8 cellular contexts compared by ENCODE assay signal in the genomic region with DNA sequence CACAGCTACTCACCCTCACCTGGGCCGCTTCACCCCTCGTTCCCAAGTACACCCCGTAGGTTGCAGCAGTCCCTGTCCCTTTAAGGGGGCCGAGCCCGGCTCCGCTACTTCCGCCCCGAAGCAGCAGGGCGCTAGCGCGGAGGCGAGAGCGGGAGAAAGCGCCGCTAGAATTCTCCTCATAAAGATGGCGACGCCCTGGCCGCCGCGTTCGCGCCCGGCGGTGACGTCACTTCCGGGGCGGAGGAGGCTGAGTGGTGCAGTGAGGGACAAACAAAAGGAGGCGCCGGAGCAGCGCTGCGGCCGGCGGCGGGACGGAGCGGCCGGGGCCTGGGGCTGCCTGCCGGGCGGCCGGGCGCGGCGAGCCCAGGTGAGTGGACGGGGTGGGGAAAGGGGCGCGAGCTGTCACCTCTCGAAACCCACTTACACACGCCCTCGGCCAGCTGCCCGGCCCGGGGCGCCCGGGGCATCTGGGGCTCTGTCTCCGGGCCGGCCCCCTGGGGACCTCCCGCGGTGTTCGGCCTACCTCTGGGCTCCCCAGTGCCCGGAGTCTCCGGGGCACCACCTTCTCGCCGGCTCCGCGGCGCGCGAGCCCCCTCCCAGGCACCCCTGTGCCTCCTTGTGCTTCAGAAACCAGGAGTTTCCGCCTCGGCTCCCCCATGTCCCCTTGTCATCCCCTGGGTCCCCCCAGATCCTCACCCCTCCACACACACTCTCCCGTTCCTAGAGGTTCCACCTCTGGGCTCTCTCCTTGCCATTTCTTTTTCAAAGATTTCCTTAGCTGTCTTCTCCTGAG. TPM values are rescaled to one million over a fixed set of nuclear protein-coding genes. Genes with fewer than 3 reads are reported as not detected.
DNase-seq lines count a peak whose midpoint lies in the region; ATAC-seq lines count a peak whose summit lies in the region.

A gene (minus strand): TSS at position 67 of the 793 bp plus-strand sequence. CDS start 36,545 bp downstream, outside the sequence.
A gene (plus strand): TSS at position 250 of the 793 bp plus-strand sequence. CDS start 25,032 bp downstream, outside the sequence.

- peak; percentile 99 for DNase-seq in CD1c-positive myeloid dendritic cell (ENCODE audit: extremely low spot score)
- peak; percentile 91 for DNase-seq in NCI-H748 treated with DMSO at 0.1 percent for 48 hours (lab: John Stamatoyannopoulos, UW)
- peak; percentile 97 to 99 for DNase-seq in activated CD4-positive, alpha-beta T cell treated with anti-CD3 and anti-CD28 coated beads, Interleukin-2, amount 50 U/mL, for 24 hours (ENCODE audit: low read depth in 1 of 2, low spot score in 1 of 2)
- DNase-seq in dedifferentiated amniotic fluid mesenchymal stem cell (ENCODE audit: extremely low spot score), result peak; percentile 94
- peak; percentile 99 for DNase-seq in left lobe of liver (ENCODE audit: low spot score)
- peak; percentile 99 for DNase-seq in stimulated activated CD4-positive, alpha-beta T cell treated with anti-CD3 and anti-CD28 coated beads, Interleukin-2, amount 100 ng/mL, for 24 hours

- ATAC-seq in GM19397 (IDR thresholded peaks at IDR 0.05; ENCODE audit: unreplicated experiment) (peak; percentile 82), HG03565 (IDR thresholded peaks at IDR 0.05; ENCODE audit: unreplicated experiment) (peak; percentile 88), left lobe of liver (peak; percentile 74)

RNA-seq across cellular contexts. Expression of the first gene that starts in this region (rescaled TPM):
- 9.6 TPM for total RNA-seq in left lobe of liver

RNA-seq across cellular contexts. Expression of the second gene that starts in this region (rescaled TPM):
- 11.0 TPM for total RNA-seq in left lobe of liver

Comparison
In these comparisons a context has a peak if more than half of its experiments do, and no peak if none do; other contexts are left out.
1. Peak in every context shown above with its lines: DNase-seq and ATAC-seq.